In the genomic region with DNA sequence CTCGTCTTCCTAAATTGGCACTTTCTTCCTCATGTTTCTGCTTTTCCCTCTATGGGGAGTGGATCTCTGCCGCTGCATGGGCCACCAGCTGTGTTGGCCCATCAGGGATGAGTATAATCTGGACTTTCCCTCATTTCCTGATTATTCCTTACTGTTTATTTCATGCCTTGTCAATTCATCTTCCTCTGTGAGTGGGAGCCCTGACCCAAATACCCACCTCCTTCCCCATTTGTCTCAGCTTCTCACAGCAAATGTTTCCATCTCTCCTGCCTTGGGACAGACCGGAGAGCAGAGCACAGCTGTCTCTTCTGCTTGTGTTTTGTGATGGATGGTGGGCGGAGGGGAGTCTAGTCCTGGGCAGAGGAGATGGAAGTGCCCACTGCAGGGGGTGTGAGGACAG, we compare ENCODE assay signal across 17 cellular contexts.
DNase-seq lines count a peak whose midpoint lies in the region; FAIRE-seq and TF ChIP-seq lines count a peak whose summit lies in the region.
"Had no signal": no experiment of that assay in that cellular context is flagged by ENCODE, and none has a peak within 500 bp of the region (broad histone marks: within the 10 kb centered on the region; RNA-seq: fewer than 3 reads in every experiment).

No MANE protein-coding gene starts in this region.

- H3K79me2 ChIP-seq in H9 (ENCODE audit: insufficient read depth, low read length) (no peaks in the 10 kb centered on the region), H1 (ENCODE audit: control insufficient read depth in 1 of 2, insufficient read depth in 2 of 2, low read length in 2 of 2) (peaks cover 0 to 6% of the 10 kb centered on the region in 2 experiments; a peak in 1 of 4 replicates), neural progenitor cell (ENCODE audit: low read depth) (no peaks in the 10 kb centered on the region)

- no peak overlapping the region for H2AK5ac ChIP-seq in H9 (ENCODE audit: insufficient read length, low read length)
- H2AK5ac ChIP-seq in H1 (ENCODE audit: low read depth, low read length): no peak overlapping the region

- no peak overlapping the region for H4K8ac ChIP-seq in H9 (replicated peaks; ENCODE audit: insufficient read length, low read depth, low read length)
- H4K8ac ChIP-seq in H1 (ENCODE audit: extremely low read depth, insufficient read depth, low read length): no peak overlapping the region

- H2BK5ac ChIP-seq in H9 (ENCODE audit: insufficient read length, low read length) (no peak overlapping the region), H1 (ENCODE audit: low read depth, low read length) (no peak overlapping the region)

- H3K4ac ChIP-seq in H9 (ENCODE audit: low read depth, low read length): no peak overlapping the region
- H3K4ac ChIP-seq in H1 (replicated peaks; ENCODE audit: insufficient read length, low read depth, low read length): no peak overlapping the region

- no peak overlapping the region for H4K5ac ChIP-seq in H9 (ENCODE audit: insufficient read length, low read depth, low read length)
- no peak overlapping the region for H4K5ac ChIP-seq in H1 (ENCODE audit: insufficient read length, low read depth, low read length)

- peaks cover 9 to 10% of the 10 kb centered on the region in 2 experiments for H3K9me3 Mint-ChIP-seq in H9
- peaks cover 9% of the 10 kb centered on the region for H3K9me3 Mint-ChIP-seq in neural progenitor cell
- H3K9me3 Mint-ChIP-seq in endothelial cell (ENCODE audit: unreplicated experiment): no peaks in the 10 kb centered on the region
- H3K9me3 Mint-ChIP-seq: CD4-positive, alpha-beta memory T cell had no signal

- H3K4me1 ChIP-seq in H9 (ENCODE audit: insufficient read depth, low read length): peaks cover 5% of the 10 kb centered on the region; the same call in 1 of the 2 replicates
- H3K4me1 ChIP-seq in SJCRH30: peaks cover 45% of the 10 kb centered on the region
- H3K4me1 ChIP-seq in H1 (replicated peaks in 1 of 4; ENCODE audit: control insufficient read depth in 3 of 4, insufficient read depth in 4 of 4, low read length in 3 of 4): peaks cover 0 to 11% (median 4%) of the 10 kb centered on the region in 4 experiments; a peak in 6 of 7 replicates
- peaks cover 11% of the 10 kb centered on the region for H3K4me1 ChIP-seq in neural progenitor cell

- TF ChIP-seq CTCF in H9 (conservative IDR thresholded peaks at IDR 0.05): no peak
- TF ChIP-seq CTCF in H1 (IDR thresholded peaks at IDR 0.05; ENCODE audit: control extremely low read depth in 1 of 3, insufficient read depth in 1 of 3, low read depth in 1 of 3, low read length in 3 of 3): no peak
- no peak for TF ChIP-seq CTCF in neural progenitor cell (IDR thresholded peaks at IDR 0.05)
- no peak for TF ChIP-seq CTCF in endothelial cell (IDR thresholded peaks at IDR 0.05; ENCODE audit: unreplicated experiment)

- H3K36me3 Mint-ChIP-seq in H9 (ENCODE audit: insufficient read depth in 1 of 3, low read depth in 3 of 3): peaks cover 23 to 25% (median 24%) of the 10 kb centered on the region in 3 experiments
- H3K36me3 Mint-ChIP-seq in neural progenitor cell: peaks cover 42% of the 10 kb centered on the region
- peaks cover 18% of the 10 kb centered on the region for H3K36me3 Mint-ChIP-seq in endothelial cell (ENCODE audit: low read depth, unreplicated experiment)

- no peak overlapping the region for H3K4me2 ChIP-seq in H9 (ENCODE audit: insufficient read depth, insufficient read length, low read length)
- no peak overlapping the region for H3K4me2 ChIP-seq in H1 (ENCODE audit: insufficient read depth in 1 of 2, low read depth in 2 of 2, low read length in 2 of 2)
- no peak overlapping the region for H3K4me2 ChIP-seq in neural progenitor cell
- H3K4me2 ChIP-seq: GM23338 had no signal

- no peaks in the 10 kb centered on the region; the same call in 1 of the 2 replicates for H3K27me3 Mint-ChIP-seq in H9 (ENCODE audit: low read depth)
- no peaks in the 10 kb centered on the region for H3K27me3 Mint-ChIP-seq in neural progenitor cell (ENCODE audit: insufficient read depth, low read depth)
- H3K27me3 Mint-ChIP-seq in endothelial cell (ENCODE audit: unreplicated experiment): peaks cover 1% of the 10 kb centered on the region
- H3K27me3 Mint-ChIP-seq: CD4-positive, alpha-beta memory T cell had no signal

- H3K4me3 Mint-ChIP-seq in H9 (no peak overlapping the region), neural progenitor cell (no peak overlapping the region), endothelial cell (ENCODE audit: unreplicated experiment) (no peak overlapping the region)
- H3K4me3 Mint-ChIP-seq: CD4-positive, alpha-beta memory T cell; GM23338 had no signal

- H4K20me1 ChIP-seq in H9 (ENCODE audit: control insufficient read depth, insufficient read depth, insufficient read length) (no peaks in the 10 kb centered on the region), H1 (replicated peaks in 1 of 2; ENCODE audit: control insufficient read depth in 1 of 2, insufficient read depth in 2 of 2, low read length in 2 of 2) (no peaks in the 10 kb centered on the region), neural progenitor cell (ENCODE audit: low read depth) (no peaks in the 10 kb centered on the region)

- no peaks in the 10 kb centered on the region for H3K36me3 ChIP-seq in SJCRH30
- H3K36me3 ChIP-seq in H1 (ENCODE audit: control insufficient read depth in 2 of 4, insufficient read depth in 4 of 4, low read length in 3 of 4): peaks cover 2 to 23% (median 10%) of the 10 kb centered on the region in 4 experiments; a peak in 6 of 8 replicates
- H3K36me3 ChIP-seq in neural progenitor cell: no peaks in the 10 kb centered on the region

- no peak overlapping the region for H4K91ac ChIP-seq in H9 (ENCODE audit: insufficient read length, low read depth, low read length)
- no peak overlapping the region for H4K91ac ChIP-seq in H1 (replicated peaks; ENCODE audit: insufficient read length, low read length)

- FAIRE-seq in H1 (lab: Jason Lieb, UNC): no peak
- FAIRE-seq: G401.6, GM12878, GM19239, H54 had no signal

- H3K27ac ChIP-seq in H9 (ENCODE audit: insufficient read length, low read depth, low read length) (no peak overlapping the region), SJCRH30 (peak overlapping the region; percentile 39), H1 (ENCODE audit: low read depth, low read length) (no peak overlapping the region), neural progenitor cell (no peak overlapping the region)

- no peaks in the 10 kb centered on the region for H3F3A ChIP-seq in neural progenitor cell (ENCODE audit: low read depth)

- no peak overlapping the region for H3K18ac ChIP-seq in H9 (ENCODE audit: insufficient read length, low read depth, low read length)
- no peak overlapping the region for H3K18ac ChIP-seq in H1 (ENCODE audit: extremely low read depth, low read length)

- H3K9ac ChIP-seq in H9 (ENCODE audit: extremely low read depth, insufficient read length, low read length): no peak overlapping the region
- H3K9ac ChIP-seq in H1 (replicated peaks in 1 of 4; ENCODE audit: extremely low read depth in 1 of 4, low read depth in 3 of 4, low read length in 3 of 4): no peak overlapping the region
- no peak overlapping the region for H3K9ac ChIP-seq in neural progenitor cell

- no peak for TF ChIP-seq EP300 in H1 (IDR thresholded peaks at IDR 0.05; ENCODE audit: borderline replicate concordance in 1 of 2, low read depth in 2 of 2, low read length in 2 of 2)

- H3K79me1 ChIP-seq in H9 (ENCODE audit: insufficient read depth, low read depth, low read length, poor library complexity, severe bottlenecking): no peaks in the 10 kb centered on the region
- peaks cover 2% of the 10 kb centered on the region; the same call in 1 of the 2 replicates for H3K79me1 ChIP-seq in H1 (ENCODE audit: low read depth, low read length)

- no peak for TF ChIP-seq POLR2A in H1 (IDR thresholded peaks at IDR 0.05; ENCODE audit: control extremely low read depth in 1 of 2, low read depth in 2 of 2, low read length in 2 of 2)

- H2BK120ac ChIP-seq in H9 (ENCODE audit: low read depth, low read length, poor library complexity, severe bottlenecking) (no peak overlapping the region), H1 (replicated peaks; ENCODE audit: low read depth, low read length) (no peak overlapping the region)

- H2BK20ac ChIP-seq in H9 (ENCODE audit: low read depth, low read length, poor library complexity, severe bottlenecking): no peak overlapping the region
- H2BK20ac ChIP-seq in H1 (ENCODE audit: low read length): 0 out of 2 replicates have a peak overlapping the region, but pooled peaks have one; percentile 44

- TF ChIP-seq RAD21 in H1 (IDR thresholded peaks at IDR 0.05 in 1 of 2, conservative IDR thresholded peaks at IDR 0.05 in 1 of 2; ENCODE audit: low read depth in 2 of 2, low read length in 2 of 2): no peak

- CTCF ChIA-PET in H1 (lab: Charles Lee; ENCODE audit: partially characterized antibody): interaction anchor here (0.6 to 1.5 kb wide), 3 partner anchors 13 to 183 kb away, joined by 3 to 4 read pairs (median 4); no protein-coding TSS in a partner anchor

- POLR2A ChIA-PET in H1 (lab: Charles Lee; ENCODE audit: partially characterized antibody): no interaction called here

- H3K56ac ChIP-seq in H9 (ENCODE audit: insufficient read length, low read depth, low read length) (no peak overlapping the region), H1 (replicated peaks; ENCODE audit: insufficient read length, low read depth, low read length) (no peak overlapping the region)

- H3K9me3 ChIP-seq in H9 (ENCODE audit: control insufficient read depth, low read depth, low read length) (no peaks in the 10 kb centered on the region), SJCRH30 (replicated peaks) (peaks cover 5% of the 10 kb centered on the region; the same call in 1 of the 2 replicates), H1 (ENCODE audit: insufficient read depth in 2 of 2, low read depth in 1 of 2, low read length in 1 of 2) (peaks cover 0 to 3% of the 10 kb centered on the region in 2 experiments; a peak in 2 of 4 replicates), neural progenitor cell (ENCODE audit: low read depth) (no peaks in the 10 kb centered on the region)

- H3K23me2 ChIP-seq in H9 (ENCODE audit: insufficient read length, low read depth, low read length, poor library complexity, severe bottlenecking) (no peaks in the 10 kb centered on the region), H1 (ENCODE audit: low read depth, low read length) (no peaks in the 10 kb centered on the region)

- peaks cover 40 to 50% of the 10 kb centered on the region in 2 experiments for H3K4me1 Mint-ChIP-seq in H9
- peaks cover 36% of the 10 kb centered on the region for H3K4me1 Mint-ChIP-seq in neural progenitor cell
- H3K4me1 Mint-ChIP-seq in endothelial cell (ENCODE audit: unreplicated experiment): peaks cover 3% of the 10 kb centered on the region
- H3K4me1 Mint-ChIP-seq: CD4-positive, alpha-beta memory T cell had no signal

- H3K23ac ChIP-seq in H9 (ENCODE audit: insufficient read length, low read depth, low read length) (no peak overlapping the region), H1 (ENCODE audit: insufficient read length) (no peak overlapping the region)

- no peak overlapping the region for H2BK15ac ChIP-seq in H9 (ENCODE audit: low read depth, low read length)
- no peak overlapping the region for H2BK15ac ChIP-seq in H1 (ENCODE audit: low read length)

- H3K4me3 ChIP-seq in SJCRH30 (no peak overlapping the region), H1 (ENCODE audit: extremely low read depth in 1 of 4, insufficient read depth in 2 of 4, low read depth in 3 of 4, low read length in 4 of 4) (no peak overlapping the region), neural progenitor cell (no peak overlapping the region)
- H3K4me3 ChIP-seq: GM12878, GM23338 had no signal

- no peak overlapping the region for H3T11ph ChIP-seq in H9 (ENCODE audit: low read length)

- WGBS in H9 (ENCODE audit: extremely low coverage, insufficient read length, low lambda C conversion rate): no CpG with 5 or more reads among the region's 4 CpGs
- WGBS in H1 (ENCODE audit: extremely low coverage in 1 of 2, insufficient coverage in 1 of 2, insufficient read length in 1 of 2, insufficient replicate concordance in 2 of 2, low coverage in 1 of 2, low lambda C conversion rate in 2 of 2, missing lambda C conversion rate in 1 of 2), 2 experiments: 90% methylated on average over 4 of the region's 4 CpGs; no CpG with 5 or more reads in 1 of the 2 experiments

- H3K27me3 ChIP-seq in H9 (ENCODE audit: insufficient read depth, low read length) (no peaks in the 10 kb centered on the region), SJCRH30 (no peaks in the 10 kb centered on the region), H1 (replicated peaks in 1 of 4; ENCODE audit: control insufficient read depth in 3 of 4, extremely low read depth in 1 of 4, insufficient read depth in 3 of 4, low read length in 3 of 4) (no peaks in the 10 kb centered on the region), neural progenitor cell (no peaks in the 10 kb centered on the region)

- H3K14ac ChIP-seq in H9 (ENCODE audit: insufficient read depth, low read length): no peak overlapping the region
- H3K14ac ChIP-seq in H1 (ENCODE audit: insufficient read length): no peak overlapping the region

- H2BK12ac ChIP-seq in H9 (ENCODE audit: insufficient read length, low read depth, low read length) (no peak overlapping the region), H1 (ENCODE audit: low read depth, low read length) (no peak overlapping the region)

- DNase-seq in H9 (no peak), SJCRH30 (peak; percentile 58 to 82), H1 (ENCODE audit: low read depth in 1 of 2, low spot score in 2 of 2) (no peak), neural progenitor cell (ENCODE audit: low spot score) (no peak), GDM1 (lab: John Stamatoyannopoulos, UW) (no peak), endothelial cell (ENCODE audit: low spot score) (no peak), activated T-cell treated with anti-CD3 and anti-CD28 coated beads for 4 hours (no peak)
- DNase-seq: C1 segment of cervical spinal cord; Calu3; CD4-positive, alpha-beta memory T cell; COR-L47; HCEC 1CT had no signal

- H3K27ac Mint-ChIP-seq in H9 (peak overlapping the region in 2 of 3 experiments; percentile 6 to 23; a peak in 5 of 7 replicates), neural progenitor cell (peak overlapping the region; percentile 80), endothelial cell (ENCODE audit: unreplicated experiment) (no peak overlapping the region)

- H2AFZ ChIP-seq in H9 (ENCODE audit: low read length) (no peak overlapping the region), H1 (ENCODE audit: low read length) (no peak overlapping the region), neural progenitor cell (replicated peaks) (no peak overlapping the region)
- H2AFZ ChIP-seq: GM23338 had no signal

Comparison
In these comparisons a context has a peak if more than half of its experiments do, and no peak if none do; other contexts are left out.
1. DNase-seq: peak in SJCRH30 (2 of 2); none in H9 (single experiment), H1 (0 of 2), neural progenitor cell (single experiment), GDM1 (single experiment), endothelial cell (single experiment) and activated T-cell treated with anti-CD3 and anti-CD28 coated beads for 4 hours (single experiment).